20 cellular contexts compared by ENCODE assay signal in genomic region chr1:33281554-33282303, GRCh38. TPM values are rescaled to one million over a fixed set of nuclear protein-coding genes. Genes with fewer than 3 reads are reported as not detected.
DNase-seq lines count a peak whose midpoint lies in the region; ATAC-seq and TF ChIP-seq lines count a peak whose summit lies in the region.
"Had no signal": no experiment of that assay in that cellular context is flagged by ENCODE, and none has a peak within 500 bp of the region (broad histone marks: within the 10 kb centered on the region; RNA-seq: fewer than 3 reads in every experiment).

No MANE protein-coding gene starts in this region.

- H3K27me3 Mint-ChIP-seq in endothelial cell (ENCODE audit: unreplicated experiment) = peaks cover 9% of the 10 kb centered on the region
- H3K27me3 Mint-ChIP-seq: CD4-positive, alpha-beta memory T cell; IgD-negative memory B cell had no signal

- H2BK5ac ChIP-seq in neuronal stem cell (ENCODE audit: low read length) = no peak overlapping the region

- H2AFZ ChIP-seq in neuronal stem cell (ENCODE audit: low read length) = no peak overlapping the region

- intact Hi-C loops in cardiac septum (cut with DNase I) = no loop called here
- intact Hi-C loops in left cardiac atrium (cut with DNase I) = no loop called here
- intact Hi-C loops in aorta (cut with DNase I) = no loop called here
- intact Hi-C loops in ascending aorta (cut with DNase I) = no loop called here

- no peak for ATAC-seq in left cardiac atrium
- peak; percentile 50 for ATAC-seq in aorta (ENCODE audit: low FRiP score)
- ATAC-seq: Panc1, Right ventricle myocardium inferior had no signal

- H3K9me3 Mint-ChIP-seq in endothelial cell (ENCODE audit: unreplicated experiment) = no peaks in the 10 kb centered on the region
- H3K9me3 Mint-ChIP-seq: CD4-positive, alpha-beta memory T cell; IgD-negative memory B cell had no signal

- H3K9ac ChIP-seq in neuronal stem cell (ENCODE audit: low read depth, low read length, poor library complexity) = peak overlapping the region; percentile 10
- H3K9ac ChIP-seq: BLaER1 had no signal

- H3K27me3 ChIP-seq in neuronal stem cell (ENCODE audit: control insufficient read depth in 3 of 3, insufficient read depth in 3 of 3, low read depth in 1 of 3, low read length in 3 of 3) (no peaks in the 10 kb centered on the region), aorta (ENCODE audit: control insufficient read depth in 1 of 2, insufficient read depth in 2 of 2, low read length in 1 of 2) (no peaks in the 10 kb centered on the region), ascending aorta (no peaks in the 10 kb centered on the region)
- H3K27me3 ChIP-seq: BLaER1 had no signal

- peak overlapping the region; percentile 83 for H3K27ac Mint-ChIP-seq in endothelial cell (ENCODE audit: unreplicated experiment)

- H3K4me1 Mint-ChIP-seq in endothelial cell (ENCODE audit: unreplicated experiment) = peaks cover 15% of the 10 kb centered on the region

- H3K14ac ChIP-seq in neuronal stem cell (ENCODE audit: low read length) = no peak overlapping the region

- no CpG with 5 or more reads among the region's 17 CpGs for WGBS in neuronal stem cell (ENCODE audit: extremely low coverage in 2 of 2, insufficient read length in 2 of 2, insufficient replicate concordance in 1 of 2), 2 donors
- 88% methylated on average over 17 of the region's 17 CpGs for WGBS in aorta, 2 donors

- H3K9me3 ChIP-seq in neuronal stem cell (replicated peaks in 1 of 2; ENCODE audit: control insufficient read depth in 2 of 2, insufficient read depth in 1 of 2, low read depth in 1 of 2, low read length in 2 of 2) (no peaks in the 10 kb centered on the region), aorta (ENCODE audit: control insufficient read depth, low read length) (no peaks in the 10 kb centered on the region), ascending aorta (no peaks in the 10 kb centered on the region)
- H3K9me3 ChIP-seq: BLaER1 had no signal

- H3K4me1 ChIP-seq in neuronal stem cell (ENCODE audit: control insufficient read depth in 2 of 2, insufficient read depth in 1 of 2, low read depth in 1 of 2, low read length in 2 of 2) = no peaks in the 10 kb centered on the region
- H3K4me1 ChIP-seq in aorta (ENCODE audit: control insufficient read depth in 1 of 2, insufficient read depth in 2 of 2, low read length in 2 of 2) = no peaks in the 10 kb centered on the region
- peaks cover 0 to 5% of the 10 kb centered on the region in 2 donors for H3K4me1 ChIP-seq in ascending aorta

- no peak overlapping the region for H2BK120ac ChIP-seq in neuronal stem cell (ENCODE audit: low read depth, low read length)

- H3K27ac ChIP-seq in neuronal stem cell (replicated peaks; ENCODE audit: low read length) (no peak overlapping the region), aorta (ENCODE audit: low read depth in 1 of 2, low read length in 2 of 2) (no peak overlapping the region), ascending aorta (no peak overlapping the region)
- H3K27ac ChIP-seq: BLaER1 had no signal

- H3K4ac ChIP-seq in neuronal stem cell (ENCODE audit: low read length) = no peak overlapping the region

- H2BK12ac ChIP-seq in neuronal stem cell (ENCODE audit: low read length) = no peak overlapping the region

- peak overlapping the region; percentile 17 for H2AK5ac ChIP-seq in neuronal stem cell (ENCODE audit: low read depth, low read length)

- no peak overlapping the region for H3K4me2 ChIP-seq in neuronal stem cell (ENCODE audit: insufficient read depth, low read length, poor library complexity, severe bottlenecking)
- H3K4me2 ChIP-seq: BLaER1 had no signal

- H3K36me3 ChIP-seq in neuronal stem cell (replicated peaks in 1 of 2; ENCODE audit: control insufficient read depth in 2 of 2, insufficient read depth in 2 of 2, low read length in 2 of 2) = peaks cover 27 to 97% of the 10 kb centered on the region in 2 donors
- H3K36me3 ChIP-seq in aorta (ENCODE audit: control insufficient read depth in 1 of 2, insufficient read depth in 2 of 2, low read length in 1 of 2) = peaks cover 2 to 7% of the 10 kb centered on the region in 2 donors
- peaks cover 55 to 84% of the 10 kb centered on the region in 2 donors for H3K36me3 ChIP-seq in ascending aorta

- peak overlapping the region; percentile 52 for H3K23ac ChIP-seq in neuronal stem cell (ENCODE audit: low read depth, low read length, poor library complexity)

- H3K18ac ChIP-seq in neuronal stem cell (ENCODE audit: low read length) = peak overlapping the region; percentile 35

- peaks cover 31% of the 10 kb centered on the region for H3K36me3 Mint-ChIP-seq in endothelial cell (ENCODE audit: low read depth, unreplicated experiment)

- H4K8ac ChIP-seq in neuronal stem cell (ENCODE audit: low read depth, low read length) = peak overlapping the region; percentile 89

- H3K4me3 ChIP-seq in neuronal stem cell (ENCODE audit: low read length in 2 of 2) = peak overlapping the region in 1 of 2 donors; percentile 13
- H3K4me3 ChIP-seq in aorta (ENCODE audit: low read length in 2 of 2) = no peak overlapping the region
- H3K4me3 ChIP-seq in ascending aorta = no peak overlapping the region
- H3K4me3 ChIP-seq: BLaER1 had no signal

- peak overlapping the region; percentile 65 for H3K4me3 Mint-ChIP-seq in endothelial cell (ENCODE audit: unreplicated experiment)
- H3K4me3 Mint-ChIP-seq: CD4-positive, alpha-beta memory T cell; IgD-negative memory B cell had no signal

- no peaks in the 10 kb centered on the region for H3K79me1 ChIP-seq in neuronal stem cell (ENCODE audit: low read depth, low read length)

- no peak overlapping the region for H2BK15ac ChIP-seq in neuronal stem cell (ENCODE audit: low read length)

- TF ChIP-seq CTCF in endothelial cell (IDR thresholded peaks at IDR 0.05; ENCODE audit: unreplicated experiment) = no peak
- no peak for TF ChIP-seq CTCF in ascending aorta (IDR thresholded peaks at IDR 0.05)

- DNase-seq in cardiac septum (ENCODE audit: low spot score) = peak; percentile 68
- no peak for DNase-seq in left cardiac atrium
- DNase-seq in endothelial cell (ENCODE audit: low spot score) = no peak
- DNase-seq in neuronal stem cell (ENCODE audit: low spot score) = no peak
- peak; percentile 38 to 41 for DNase-seq in aorta
- DNase-seq in mesenteric fat pad (ENCODE audit: low spot score) = no peak
- no peak for DNase-seq in ascending aorta (ENCODE audit: low spot score in 2 of 2)
- DNase-seq in activated CD4-positive, alpha-beta T cell treated with anti-CD3 and anti-CD28 coated beads, Interleukin-2, amount 50 U/mL, for 4 hours = no peak
- DNase-seq: CD4-positive, alpha-beta memory T cell; NCI-H1092 treated with DMSO at 0.1 percent for 48 hours; NCI-H146; NCI-H2081 treated with DMSO at 0.1 percent for 48 hours; NCI-H446 treated with DMSO at 0.1 percent for 48 hours had no signal

- no peak overlapping the region for H4K91ac ChIP-seq in neuronal stem cell (ENCODE audit: low read depth, low read length, poor library complexity)

RNA-seq across cellular contexts. Expression of gene ZNF362, which starts 25.4 kb away (rescaled TPM):
- total RNA-seq in cardiac septum (30.3 TPM), left cardiac atrium (10 to 100 TPM; 29.5 to 29.8 TPM), endothelial cell (ENCODE audit: unreplicated experiment) (70.0 TPM), aorta (10 to 100 TPM; 36.2 to 44.0 TPM), mesenteric fat pad (29.6 TPM), ascending aorta (34.4 TPM)
- 42.6 TPM for polyA plus RNA-seq in neuronal stem cell (2013, experiment 1 of 2)
- polyA plus RNA-seq in neuronal stem cell (2013, experiment 2 of 2) = 45.2 TPM
- 10 to 100 TPM; 12.4 to 26.1 TPM for polyA plus RNA-seq in aorta

RNA-seq across cellular contexts. Expression of gene A3GALT2, which starts 39.2 kb away (rescaled TPM):
- total RNA-seq in cardiac septum = not detected
- total RNA-seq in left cardiac atrium = under 1 TPM in 1 of 2 donors, not detected in 1; 0.24 TPM
- total RNA-seq in endothelial cell (ENCODE audit: unreplicated experiment) = not detected
- not detected for polyA plus RNA-seq in neuronal stem cell (2013, experiment 1 of 2)
- polyA plus RNA-seq in neuronal stem cell (2013, experiment 2 of 2) = not detected
- total RNA-seq in aorta = under 1 TPM; 0.36 to 0.81 TPM
- polyA plus RNA-seq in aorta = not detected
- not detected for total RNA-seq in mesenteric fat pad
- not detected for total RNA-seq in ascending aorta
- total RNA-seq: CD4-positive, alpha-beta memory T cell; HT1080; LHCN-M2; Right ventricle myocardium inferior; SK-MEL-5 had no signal
- polyA plus RNA-seq: CD4-positive, alpha-beta memory T cell; IgD-negative memory B cell had no signal

Comparison
In these comparisons a context has a peak if more than half of its experiments do, and no peak if none do; other contexts are left out.
1. DNase-seq: peak in cardiac septum (single experiment) and aorta (2 of 2); none in left cardiac atrium (single experiment), endothelial cell (single experiment), neuronal stem cell (single experiment), mesenteric fat pad (single experiment), ascending aorta (0 of 2) and activated CD4-positive, alpha-beta T cell treated with anti-CD3 and anti-CD28 coated beads, Interleukin-2, amount 50 U/mL, for 4 hours (0 of 2).